2 cellular contexts compared by ENCODE assay signal in genomic region chr7:23336799-23337283, GRCh38.
TF ChIP-seq lines count a peak whose summit lies in the region.

No MANE protein-coding gene starts in this region.

TF ChIP-seq in IMR-90, 13 proteins besides CTCF, POLR2A, EP300 and RAD21:
- no peak for TF ChIP-seq FOS (IDR thresholded peaks at IDR 0.05; ENCODE audit: low read depth, low read length)
- TF ChIP-seq CEBPB (IDR thresholded peaks at IDR 0.05; ENCODE audit: low read depth, low read length) = peak; percentile 9; the same call in 1 of the 2 replicates

TF ChIP-seq in HepG2, 621 proteins besides CTCF, POLR2A, EP300 and RAD21 (continues in another document):
- TF ChIP-seq ZBTB38 (CRISPR knock-in tag; IDR thresholded peaks at IDR 0.05) (peak; percentile 31; the same call in 1 of the 2 replicates), SALL1 (CRISPR knock-in tag; IDR thresholded peaks at IDR 0.05) (peak; percentile 75), ZNF530 (CRISPR knock-in tag; IDR thresholded peaks at IDR 0.05; ENCODE audit: low read depth) (no peak), NCOA5 (CRISPR knock-in tag; IDR thresholded peaks at IDR 0.05) (no peak), ZBTB8A (CRISPR knock-in tag; IDR thresholded peaks at IDR 0.05; ENCODE audit: borderline replicate concordance, low read depth) (no peak), ZBTB39 (CRISPR knock-in tag; IDR thresholded peaks at IDR 0.05) (0 out of 2 replicates have a peak, but pooled peaks have one; percentile 43), FOXP4 (CRISPR knock-in tag; IDR thresholded peaks at IDR 0.05) (peak; percentile 77), ZMYM2 (CRISPR knock-in tag; IDR thresholded peaks at IDR 0.05) (no peak), ZNF484 (CRISPR knock-in tag; IDR thresholded peaks at IDR 0.05; ENCODE audit: borderline replicate concordance, low read depth) (no peak), RXRB (CRISPR knock-in tag; IDR thresholded peaks at IDR 0.05; ENCODE audit: borderline replicate concordance) (peak; percentile 42; the same call in 1 of the 2 replicates), ZFP91 (CRISPR knock-in tag; IDR thresholded peaks at IDR 0.05; ENCODE audit: borderline replicate concordance) (no peak), GABPB1 (CRISPR knock-in tag; IDR thresholded peaks at IDR 0.05) (0 out of 2 replicates have a peak, but pooled peaks have one; percentile 11), CCDC6 (CRISPR knock-in tag; IDR thresholded peaks at IDR 0.05) (no peak), MTERF4 (CRISPR knock-in tag; IDR thresholded peaks at IDR 0.05) (no peak), TSC22D2 (CRISPR knock-in tag; IDR thresholded peaks at IDR 0.05; ENCODE audit: borderline replicate concordance) (no peak), GRHL1 (CRISPR knock-in tag; conservative IDR thresholded peaks at IDR 0.05) (no peak), NFKB2 (CRISPR knock-in tag; IDR thresholded peaks at IDR 0.05; ENCODE audit: borderline replicate concordance) (no peak), ZSCAN9 (CRISPR knock-in tag; IDR thresholded peaks at IDR 0.05; ENCODE audit: borderline replicate concordance) (0 out of 2 replicates have a peak, but pooled peaks have one; percentile 44), ZBTB7B (CRISPR knock-in tag; IDR thresholded peaks at IDR 0.05) (0 out of 2 replicates have a peak, but pooled peaks have one; percentile 46), ZNF362 (CRISPR knock-in tag; IDR thresholded peaks at IDR 0.05; ENCODE audit: borderline replicate concordance) (peak; percentile 94), POLR2G (IDR thresholded peaks at IDR 0.05; ENCODE audit: low read depth, low read length) (no peak), ZNF333 (CRISPR knock-in tag; IDR thresholded peaks at IDR 0.05; ENCODE audit: borderline replicate concordance) (no peak), ZNF572 (CRISPR knock-in tag; IDR thresholded peaks at IDR 0.05) (no peak), SMAD3 (CRISPR knock-in tag; IDR thresholded peaks at IDR 0.05) (0 out of 2 replicates have a peak, but pooled peaks have one; percentile 13), ZFY (CRISPR knock-in tag; IDR thresholded peaks at IDR 0.05) (no peak), KLF16 (CRISPR knock-in tag; IDR thresholded peaks at IDR 0.05) (peak in 1 of 2 experiments; percentile 56; a peak in 1 of 4 replicates), ZNF138 (CRISPR knock-in tag; IDR thresholded peaks at IDR 0.05; ENCODE audit: low read depth) (no peak), CBFB (CRISPR knock-in tag; IDR thresholded peaks at IDR 0.05) (0 out of 2 replicates have a peak, but pooled peaks have one; percentile 43), FOXP1 (IDR thresholded peaks at IDR 0.05) (no peak), FOXP1 (CRISPR knock-in tag; IDR thresholded peaks at IDR 0.05) (peak; percentile 78; the same call in 1 of the 2 replicates), ELF3 (CRISPR knock-in tag; IDR thresholded peaks at IDR 0.05) (0 out of 2 replicates have a peak, but pooled peaks have one; percentile 35), RARA (CRISPR knock-in tag; IDR thresholded peaks at IDR 0.05) (peak; percentile 51; the same call in 1 of the 2 replicates), ASH2L (IDR thresholded peaks at IDR 0.05; ENCODE audit: insufficient read length, low read depth, low read length) (peak; percentile 70), HNF1A (IDR thresholded peaks at IDR 0.05; ENCODE audit: low read depth) (peak; percentile 63; the same call in 1 of the 2 replicates), HNF1A (CRISPR knock-in tag; IDR thresholded peaks at IDR 0.05; ENCODE audit: borderline replicate concordance) (peak; percentile 16; the same call in 1 of the 2 replicates), MAZ (IDR thresholded peaks at IDR 0.05; ENCODE audit: borderline replicate concordance, low read depth, low read length) (no peak), MAZ (CRISPR knock-in tag; IDR thresholded peaks at IDR 0.05; ENCODE audit: low read depth) (no peak), ZNF143 (CRISPR knock-in tag; IDR thresholded peaks at IDR 0.05) (no peak), RFXAP (CRISPR knock-in tag; IDR thresholded peaks at IDR 0.05; ENCODE audit: borderline replicate concordance) (no peak), CHD4 (IDR thresholded peaks at IDR 0.05; ENCODE audit: borderline replicate concordance, low read length) (no peak; the same call in 1 of the 2 replicates), PHF20 (CRISPR knock-in tag; IDR thresholded peaks at IDR 0.05) (no peak), E2F1 (CRISPR knock-in tag; IDR thresholded peaks at IDR 0.05) (no peak), NR2C2 (CRISPR knock-in tag; IDR thresholded peaks at IDR 0.05; ENCODE audit: borderline replicate concordance) (peak; percentile 49; the same call in 1 of the 2 replicates), ATF1 (CRISPR knock-in tag; IDR thresholded peaks at IDR 0.05) (no peak), FOXM1 (CRISPR knock-in tag; IDR thresholded peaks at IDR 0.05) (no peak), ZNF281 (CRISPR knock-in tag; IDR thresholded peaks at IDR 0.05; ENCODE audit: borderline replicate concordance) (0 out of 2 replicates have a peak, but pooled peaks have one; percentile 16), STAG1 (CRISPR knock-in tag; IDR thresholded peaks at IDR 0.05) (no peak)
